In the genomic region with DNA sequence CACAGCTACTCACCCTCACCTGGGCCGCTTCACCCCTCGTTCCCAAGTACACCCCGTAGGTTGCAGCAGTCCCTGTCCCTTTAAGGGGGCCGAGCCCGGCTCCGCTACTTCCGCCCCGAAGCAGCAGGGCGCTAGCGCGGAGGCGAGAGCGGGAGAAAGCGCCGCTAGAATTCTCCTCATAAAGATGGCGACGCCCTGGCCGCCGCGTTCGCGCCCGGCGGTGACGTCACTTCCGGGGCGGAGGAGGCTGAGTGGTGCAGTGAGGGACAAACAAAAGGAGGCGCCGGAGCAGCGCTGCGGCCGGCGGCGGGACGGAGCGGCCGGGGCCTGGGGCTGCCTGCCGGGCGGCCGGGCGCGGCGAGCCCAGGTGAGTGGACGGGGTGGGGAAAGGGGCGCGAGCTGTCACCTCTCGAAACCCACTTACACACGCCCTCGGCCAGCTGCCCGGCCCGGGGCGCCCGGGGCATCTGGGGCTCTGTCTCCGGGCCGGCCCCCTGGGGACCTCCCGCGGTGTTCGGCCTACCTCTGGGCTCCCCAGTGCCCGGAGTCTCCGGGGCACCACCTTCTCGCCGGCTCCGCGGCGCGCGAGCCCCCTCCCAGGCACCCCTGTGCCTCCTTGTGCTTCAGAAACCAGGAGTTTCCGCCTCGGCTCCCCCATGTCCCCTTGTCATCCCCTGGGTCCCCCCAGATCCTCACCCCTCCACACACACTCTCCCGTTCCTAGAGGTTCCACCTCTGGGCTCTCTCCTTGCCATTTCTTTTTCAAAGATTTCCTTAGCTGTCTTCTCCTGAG, we compare ENCODE assay signal across 8 cellular contexts. TPM values are rescaled to one million over a fixed set of nuclear protein-coding genes. Genes with fewer than 3 reads are reported as not detected.
DNase-seq lines count a peak whose midpoint lies in the region; ATAC-seq and TF ChIP-seq lines count a peak whose summit lies in the region.

A gene (minus strand): TSS at position 67 of the 793 bp plus-strand sequence. CDS start 36,545 bp downstream, outside the sequence.
A gene (plus strand): TSS at position 250 of the 793 bp plus-strand sequence. CDS start 25,032 bp downstream, outside the sequence.

- DNase-seq in Ammon's horn (ENCODE audit: low spot score) (peak; percentile 97), NCI-H460 (ENCODE audit: extremely low read depth, low read depth) (peak; percentile 94), cerebellar cortex (ENCODE audit: low spot score) (peak; percentile 97), islet precursor cell (peak; percentile 98)
- peak; percentile 99 for DNase-seq in activated CD4-positive, CD25-positive, alpha-beta regulatory T cell treated with anti-CD3 and anti-CD28 coated beads, Interleukin-2, amount 50 U/mL, for 72 hours
- DNase-seq in stimulated activated CD4-positive, alpha-beta T cell treated with anti-CD3 and anti-CD28 coated beads, Interleukin-12 subunit alpha, Interleukin-12 subunit beta, amount 100 ng/mL, for 4 hours, result peak; percentile 98

- peak; percentile 87 for ATAC-seq in HG03432 (IDR thresholded peaks at IDR 0.05; ENCODE audit: unreplicated experiment)

- TF ChIP-seq POLR2A in GM19193 (IDR thresholded peaks at IDR 0.05; ENCODE audit: extremely low read depth, insufficient read depth, insufficient read length), result peak; percentile 75

RNA-seq across cellular contexts. Expression of the first gene that starts in this region (rescaled TPM):
- 11.7 and 11.8 TPM in 2 replicates for total RNA-seq in NCI-H460 (2014; rRNA removed; shearing (Covaris generic))
- 77.0 and 96.1 TPM in 2 replicates for polyA plus RNA-seq in NCI-H460 (2014; cell fraction: nucleus; rRNA removed)

RNA-seq across cellular contexts. Expression of the second gene that starts in this region (rescaled TPM):
- 21.7 and 22.2 TPM in 2 replicates for total RNA-seq in NCI-H460 (2014; rRNA removed; shearing (Covaris generic))
- 9.3 and 11.7 TPM in 2 replicates for polyA plus RNA-seq in NCI-H460 (2014; cell fraction: nucleus; rRNA removed)

Comparison
In these comparisons a context has a peak if more than half of its experiments do, and no peak if none do; other contexts are left out.
1. Peak in every context shown above with its lines: DNase-seq and ATAC-seq.